ENCODE assay signal across 8 cellular contexts in genomic region chr14:21069388-21070082, GRCh38. TPM values are rescaled to one million over a fixed set of nuclear protein-coding genes. Genes with fewer than 3 reads are reported as not detected.
DNase-seq lines count a peak whose midpoint lies in the region; ATAC-seq and TF ChIP-seq lines count a peak whose summit lies in the region.

No MANE protein-coding gene starts in this region.

- peak in 1 of 4 donors; percentile 1 for ATAC-seq in right lobe of liver
- no peak for ATAC-seq in HG02938 (IDR thresholded peaks at IDR 0.05; ENCODE audit: unreplicated experiment)

- H3K9ac ChIP-seq in colonic mucosa (ENCODE audit: low read depth in 2 of 2, low read length in 2 of 2) (peak overlapping the region; percentile 64 to 77), subcutaneous abdominal adipose tissue (ENCODE audit: low read length in 5 of 5) (peak overlapping the region; percentile 56 to 92 (median 83))

- peaks cover 0 to 12% (median 0%) of the 10 kb centered on the region in 3 donors for H3K36me3 ChIP-seq in Peyer's patch
- H3K36me3 ChIP-seq in colonic mucosa = peaks cover 3% of the 10 kb centered on the region
- no peaks in the 10 kb centered on the region for H3K36me3 ChIP-seq in right lobe of liver
- peaks cover 0 to 23% (median 17%) of the 10 kb centered on the region in 5 donors for H3K36me3 ChIP-seq in subcutaneous abdominal adipose tissue (ENCODE audit: control insufficient read depth in 5 of 5, insufficient read depth in 5 of 5, low read length in 5 of 5)

- peak overlapping the region; percentile 79 to 90 (median 84) for H3K27ac ChIP-seq in Peyer's patch
- peak overlapping the region; percentile 90 for H3K27ac ChIP-seq in colonic mucosa
- peak overlapping the region; percentile 65 to 72 (median 66) for H3K27ac ChIP-seq in right lobe of liver
- H3K27ac ChIP-seq in subcutaneous abdominal adipose tissue (ENCODE audit: low read depth, low read length) = peak overlapping the region; percentile 98

- H3K4me3 ChIP-seq in Peyer's patch (peak overlapping the region; percentile 66 to 90 (median 82)), colonic mucosa (peak overlapping the region; percentile 68), right lobe of liver (peak overlapping the region; percentile 73 to 75 (median 74)), subcutaneous abdominal adipose tissue (ENCODE audit: low read depth in 1 of 5, low read length in 5 of 5) (peak overlapping the region; percentile 69 to 88 (median 78))

- H3K9me3 ChIP-seq in Peyer's patch (no peaks in the 10 kb centered on the region), colonic mucosa (no peaks in the 10 kb centered on the region), right lobe of liver (no peaks in the 10 kb centered on the region), subcutaneous abdominal adipose tissue (ENCODE audit: control insufficient read depth in 5 of 5, low read length in 5 of 5) (no peaks in the 10 kb centered on the region)

- H3K27me3 ChIP-seq in Peyer's patch (no peaks in the 10 kb centered on the region), colonic mucosa (no peaks in the 10 kb centered on the region), right lobe of liver (no peaks in the 10 kb centered on the region), subcutaneous abdominal adipose tissue (ENCODE audit: control insufficient read depth in 5 of 5, insufficient read depth in 4 of 5, low read length in 5 of 5) (no peaks in the 10 kb centered on the region)

- TF ChIP-seq POLR2A in Peyer's patch (IDR thresholded peaks at IDR 0.05) (no peak), right lobe of liver (IDR thresholded peaks at IDR 0.05) (no peak)

- H3K4me1 ChIP-seq in Peyer's patch = peaks cover 0 to 36% (median 26%) of the 10 kb centered on the region in 4 donors
- peaks cover 14% of the 10 kb centered on the region for H3K4me1 ChIP-seq in colonic mucosa
- peaks cover 0 to 25% (median 5%) of the 10 kb centered on the region in 4 donors for H3K4me1 ChIP-seq in right lobe of liver
- H3K4me1 ChIP-seq in subcutaneous abdominal adipose tissue (ENCODE audit: control insufficient read depth in 5 of 5, insufficient read depth in 5 of 5, low read length in 5 of 5) = peaks cover 16 to 56% (median 48%) of the 10 kb centered on the region in 5 donors

- intact Hi-C loops in colonic mucosa (cut with DNase I) (loop anchor here (2.0 to 5.0 kb wide), 2 partner anchors 21 to 38 kb away; no protein-coding TSS in a partner anchor), right lobe of liver (cut with DNase I) (no loop called here)

- 8% methylated on average over 28 of the region's 40 CpGs for WGBS in right lobe of liver (ENCODE audit: insufficient coverage, low coverage, low lambda C conversion rate, missing lambda C conversion rate)

- no peak for TF ChIP-seq CTCF in Peyer's patch (IDR thresholded peaks at IDR 0.05)
- TF ChIP-seq CTCF in colonic mucosa (IDR thresholded peaks at IDR 0.05) = no peak
- no peak for TF ChIP-seq CTCF in right lobe of liver (IDR thresholded peaks at IDR 0.05)

- DNase-seq in NCI-H510A treated with DMSO at 0.1 percent for 48 hours (lab: John Stamatoyannopoulos, UW) (peak; percentile 35), NCI-H510A (lab: John Stamatoyannopoulos, UW) (no peak), Peyer's patch (no peak), colonic mucosa (no peak), right lobe of liver (peak in 1 of 3 donors; percentile 34), OCI-M2 (lab: John Stamatoyannopoulos, UW; ENCODE audit: unreplicated experiment) (no peak)

RNA-seq across cellular contexts. Expression of gene ARHGEF40, which starts 0.6 kb away (rescaled TPM):
- total RNA-seq in Peyer's patch = 10 to 100 TPM; 19.8 to 57.8 (median 34.6) TPM
- total RNA-seq in colonic mucosa = 10 to 100 TPM; 49.5 to 66.9 TPM
- total RNA-seq in right lobe of liver = 10 to 100 TPM; 17.1 to 35.8 (median 25.1) TPM

RNA-seq across cellular contexts. Expression of gene RNASE8, which starts 11.9 kb away (rescaled TPM):
- total RNA-seq in Peyer's patch (not detected), colonic mucosa (not detected), right lobe of liver (not detected)

RNA-seq across cellular contexts. Expression of gene RNASE7, which starts 27.4 kb away (rescaled TPM):
- total RNA-seq in Peyer's patch (not detected), colonic mucosa (under 1 TPM; 0.16 to 0.30 TPM), right lobe of liver (under 1 TPM in 3 of 6 experiments, not detected in 3; 0.18 to 0.31 (median 0.22) TPM)

RNA-seq across cellular contexts. Expression of gene ZNF219, which starts 28.9 kb away (rescaled TPM):
- total RNA-seq in Peyer's patch (10 to 100 TPM; 41.3 to 68.8 (median 63.2) TPM), colonic mucosa (10 to 100 TPM; 44.0 to 79.6 TPM), right lobe of liver (10 to 100 TPM in 2 of 6 experiments, 1 to 10 TPM in 4; 6.9 to 20.6 (median 9.3) TPM)

RNA-seq across cellular contexts. Expression of gene TMEM253, which starts 31.3 kb away (rescaled TPM):
- 100 to 1,000 TPM in 3 of 4 donors, 1 to 10 TPM in 1; 9.1 to 140 (median 124) TPM for total RNA-seq in Peyer's patch
- total RNA-seq in colonic mucosa = 10 to 100 TPM; 28.8 to 48.3 TPM
- total RNA-seq in right lobe of liver = 1 to 10 TPM in 1 of 6 experiments, under 1 TPM in 3, not detected in 2; 0.20 to 1.2 (median 0.38) TPM
